In the genomic region with DNA sequence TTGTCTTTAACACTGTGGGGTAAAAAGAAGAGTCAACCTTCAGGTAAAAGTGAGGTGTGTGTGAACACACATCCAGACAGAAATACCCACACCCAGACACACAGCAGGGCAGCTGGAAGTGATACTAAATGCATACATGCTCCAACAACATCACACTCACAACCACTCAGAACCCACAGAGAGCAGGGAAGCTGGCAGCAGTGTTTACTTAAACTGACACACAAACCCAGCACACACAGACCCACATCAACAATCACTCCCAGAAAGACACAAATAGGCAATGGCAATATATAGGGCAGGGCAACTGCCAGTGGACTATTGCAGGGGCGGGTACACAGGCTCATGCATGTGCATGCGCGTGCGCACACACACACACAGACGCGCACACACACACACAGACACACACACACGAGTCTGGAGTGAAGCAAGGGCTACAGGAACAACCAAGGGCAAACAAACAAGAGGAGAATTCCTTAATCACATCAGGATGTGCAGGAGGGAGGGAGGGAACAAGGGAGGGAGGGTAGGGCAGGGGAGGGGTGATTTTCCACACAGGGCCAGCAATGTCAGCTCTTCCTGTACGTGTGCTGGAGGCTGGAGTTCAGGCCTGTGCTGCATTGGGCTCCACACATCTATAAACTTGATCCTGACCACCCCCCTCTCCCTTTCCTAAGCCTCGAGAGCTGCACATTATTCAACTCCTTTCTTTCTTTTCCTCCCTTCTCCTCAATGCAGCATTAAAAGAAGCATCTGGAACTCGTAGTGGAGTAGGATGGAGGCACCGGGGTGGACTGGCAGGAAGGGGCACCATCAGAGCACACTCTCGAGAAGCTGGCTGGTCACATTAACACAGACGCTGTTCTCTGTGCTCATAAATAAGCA, we compare ENCODE assay signal across 9 cellular contexts. TPM values are rescaled to one million over a fixed set of nuclear protein-coding genes. Genes with fewer than 3 reads are reported as not detected.
DNase-seq lines count a peak whose midpoint lies in the region; ATAC-seq and TF ChIP-seq lines count a peak whose summit lies in the region.
"Had no signal": no experiment of that assay in that cellular context is flagged by ENCODE, and none has a peak within 500 bp of the region (broad histone marks: within the 10 kb centered on the region; RNA-seq: fewer than 3 reads in every experiment).

No MANE protein-coding gene starts in this region.

- TF ChIP-seq CTCF in upper lobe of right lung (IDR thresholded peaks at IDR 0.05) = no peak

- H3K9me3 Mint-ChIP-seq in activated CD4-positive, alpha-beta memory T cell treated with anti-CD3 and anti-CD28 coated beads for 36 hours = no peaks in the 10 kb centered on the region
- no peaks in the 10 kb centered on the region for H3K9me3 Mint-ChIP-seq in activated CD4-positive, alpha-beta memory T cell treated with anti-CD3 and anti-CD28 coated beads, Interleukin-2, amount 10 ng/mL, durations not matched to agents 7 days and 5 days
- no peaks in the 10 kb centered on the region for H3K9me3 Mint-ChIP-seq in naive thymus-derived CD8-positive, alpha-beta T cell

- H3K36me3 ChIP-seq in upper lobe of right lung = peaks cover 16% of the 10 kb centered on the region

- H3K4me3 Mint-ChIP-seq in activated CD4-positive, alpha-beta memory T cell treated with anti-CD3 and anti-CD28 coated beads for 36 hours = no peak overlapping the region
- H3K4me3 Mint-ChIP-seq in activated CD4-positive, alpha-beta memory T cell treated with anti-CD3 and anti-CD28 coated beads, Interleukin-2, amount 10 ng/mL, durations not matched to agents 7 days and 5 days = no peak overlapping the region
- no peak overlapping the region for H3K4me3 Mint-ChIP-seq in naive thymus-derived CD8-positive, alpha-beta T cell

- no peaks in the 10 kb centered on the region for H3K9me3 ChIP-seq in upper lobe of right lung
- H3K9me3 ChIP-seq: Caco-2 had no signal

- intact Hi-C loops in activated CD4-positive, alpha-beta memory T cell treated with anti-CD3 and anti-CD28 coated beads for 36 hours (cut with micrococcal nuclease) = loop anchor here (5.0 kb wide), 2 partner anchors 33 to 137 kb away; no protein-coding TSS in a partner anchor
- intact Hi-C loops in upper lobe of right lung (cut with DNase I) = no loop called here

- H3K4me1 Mint-ChIP-seq in activated CD4-positive, alpha-beta memory T cell treated with anti-CD3 and anti-CD28 coated beads for 36 hours (ENCODE audit: low read depth) = peaks cover 69% of the 10 kb centered on the region
- peaks cover 89% of the 10 kb centered on the region for H3K4me1 Mint-ChIP-seq in activated CD4-positive, alpha-beta memory T cell treated with anti-CD3 and anti-CD28 coated beads, Interleukin-2, amount 10 ng/mL, durations not matched to agents 7 days and 5 days
- H3K4me1 Mint-ChIP-seq in naive thymus-derived CD8-positive, alpha-beta T cell = peaks cover 19 to 73% (median 32%) of the 10 kb centered on the region in 4 donors

- H3K27me3 Mint-ChIP-seq in activated CD4-positive, alpha-beta memory T cell treated with anti-CD3 and anti-CD28 coated beads for 36 hours = no peaks in the 10 kb centered on the region
- H3K27me3 Mint-ChIP-seq in activated CD4-positive, alpha-beta memory T cell treated with anti-CD3 and anti-CD28 coated beads, Interleukin-2, amount 10 ng/mL, durations not matched to agents 7 days and 5 days = no peaks in the 10 kb centered on the region
- H3K27me3 Mint-ChIP-seq in naive thymus-derived CD8-positive, alpha-beta T cell = no peaks in the 10 kb centered on the region

- peaks cover 44% of the 10 kb centered on the region for H3K36me3 Mint-ChIP-seq in activated CD4-positive, alpha-beta memory T cell treated with anti-CD3 and anti-CD28 coated beads for 36 hours
- H3K36me3 Mint-ChIP-seq in activated CD4-positive, alpha-beta memory T cell treated with anti-CD3 and anti-CD28 coated beads, Interleukin-2, amount 10 ng/mL, durations not matched to agents 7 days and 5 days (ENCODE audit: low read depth) = peaks cover 39% of the 10 kb centered on the region
- peaks cover 6 to 53% (median 37%) of the 10 kb centered on the region in 3 donors for H3K36me3 Mint-ChIP-seq in naive thymus-derived CD8-positive, alpha-beta T cell

- H3K4me1 ChIP-seq in upper lobe of right lung = peaks cover 66% of the 10 kb centered on the region

- DNase-seq in activated CD4-positive, alpha-beta memory T cell treated with anti-CD3 and anti-CD28 coated beads for 36 hours = no peak
- DNase-seq in activated CD4-positive, alpha-beta memory T cell treated with anti-CD3 and anti-CD28 coated beads, Interleukin-2, amount 10 ng/mL, durations not matched to agents 7 days and 5 days = no peak
- DNase-seq in dedifferentiated amniotic fluid mesenchymal stem cell (ENCODE audit: extremely low spot score) (peak; percentile 58), lung microvascular endothelial cell (ENCODE audit: low read depth in 2 of 2) (peak; percentile 92 to 99), upper lobe of right lung (no peak)
- DNase-seq in naive thymus-derived CD8-positive, alpha-beta T cell = no peak

- POLR2A ChIA-PET in activated CD4-positive, alpha-beta memory T cell treated with anti-CD3 and anti-CD28 coated beads for 36 hours (lab: Charles Lee) = interaction anchor here (6.2 kb wide), 1 partner anchor 15 kb away, joined by 82 read pairs; no protein-coding TSS in a partner anchor
- POLR2A ChIA-PET in activated CD4-positive, alpha-beta memory T cell treated with anti-CD3 and anti-CD28 coated beads, Interleukin-2, amount 10 ng/mL, durations not matched to agents 7 days and 5 days (lab: Charles Lee) = interaction anchor here (1.7 to 13.7 kb wide), 4 partner anchors 13 to 182 kb away, joined by 5 to 214 read pairs (median 24); a partner anchor contains a TSS
- POLR2A ChIA-PET in naive thymus-derived CD8-positive, alpha-beta T cell (lab: Charles Lee) = no interaction called here

- no peaks in the 10 kb centered on the region for H3K27me3 ChIP-seq in upper lobe of right lung

- no peak overlapping the region for H3K4me3 ChIP-seq in upper lobe of right lung

- peak overlapping the region; percentile 34 for H3K27ac Mint-ChIP-seq in activated CD4-positive, alpha-beta memory T cell treated with anti-CD3 and anti-CD28 coated beads for 36 hours
- H3K27ac Mint-ChIP-seq in activated CD4-positive, alpha-beta memory T cell treated with anti-CD3 and anti-CD28 coated beads, Interleukin-2, amount 10 ng/mL, durations not matched to agents 7 days and 5 days = no peak overlapping the region
- H3K27ac Mint-ChIP-seq in naive thymus-derived CD8-positive, alpha-beta T cell = peak overlapping the region in 3 of 10 donors; percentile 31 to 77 (median 49)

- peak overlapping the region; percentile 80 for H3K27ac ChIP-seq in upper lobe of right lung

- ATAC-seq in upper lobe of right lung = peak; percentile 3
- no peak for ATAC-seq in HG03521 (IDR thresholded peaks at IDR 0.05; ENCODE audit: unreplicated experiment)
- ATAC-seq in naive thymus-derived CD8-positive, alpha-beta T cell = no peak
- ATAC-seq in GM18517 (IDR thresholded peaks at IDR 0.05; ENCODE audit: unreplicated experiment) = no peak

- CTCF ChIA-PET in activated CD4-positive, alpha-beta memory T cell treated with anti-CD3 and anti-CD28 coated beads for 36 hours (lab: Charles Lee) = interaction anchor here (1.3 to 1.6 kb wide), 2 partner anchors 25 to 160 kb away, joined by 3 to 6 read pairs; no protein-coding TSS in a partner anchor
- CTCF ChIA-PET in activated CD4-positive, alpha-beta memory T cell treated with anti-CD3 and anti-CD28 coated beads, Interleukin-2, amount 10 ng/mL, durations not matched to agents 7 days and 5 days (lab: Charles Lee) = interaction anchor here (1.4 to 7.1 kb wide), 4 partner anchors 14 to 160 kb away, joined by 4 to 68 read pairs (median 24); a partner anchor contains a TSS

RNA-seq across cellular contexts. Expression of a gene that starts 30.1 kb away (rescaled TPM):
- total RNA-seq in activated CD4-positive, alpha-beta memory T cell treated with anti-CD3 and anti-CD28 coated beads for 36 hours = 10 to 100 TPM; 13.1 to 13.2 TPM
- 10 to 100 TPM; 38.3 to 39.8 TPM for total RNA-seq in activated CD4-positive, alpha-beta memory T cell treated with anti-CD3 and anti-CD28 coated beads, Interleukin-2, amount 10 ng/mL, durations not matched to agents 7 days and 5 days
- 32.0 and 50.4 TPM in 2 replicates for total RNA-seq in lung microvascular endothelial cell
- total RNA-seq in upper lobe of right lung = 20.8 TPM
- 1 to 10 TPM; 1.5 to 1.6 TPM for total RNA-seq in naive thymus-derived CD8-positive, alpha-beta T cell
- under 1 TPM in 2 of 3 donors, not detected in 1; 0.08 to 0.10 TPM for polyA plus RNA-seq in naive thymus-derived CD8-positive, alpha-beta T cell

RNA-seq across cellular contexts. Expression of a gene that starts 43.2 kb away (rescaled TPM):
- total RNA-seq in activated CD4-positive, alpha-beta memory T cell treated with anti-CD3 and anti-CD28 coated beads for 36 hours = 10 to 100 TPM; 31.7 to 34.8 TPM
- 10 to 100 TPM; 43.2 to 45.4 TPM for total RNA-seq in activated CD4-positive, alpha-beta memory T cell treated with anti-CD3 and anti-CD28 coated beads, Interleukin-2, amount 10 ng/mL, durations not matched to agents 7 days and 5 days
- total RNA-seq in lung microvascular endothelial cell = 48.2 and 49.5 TPM in 2 replicates
- 21.4 TPM for total RNA-seq in upper lobe of right lung
- 10 to 100 TPM; 30.8 to 32.6 TPM for total RNA-seq in naive thymus-derived CD8-positive, alpha-beta T cell
- 10 to 100 TPM; 43.9 to 49.1 (median 45.8) TPM for polyA plus RNA-seq in naive thymus-derived CD8-positive, alpha-beta T cell

RNA-seq across cellular contexts. Expression of a gene that starts 55.1 kb away (rescaled TPM):
- total RNA-seq in activated CD4-positive, alpha-beta memory T cell treated with anti-CD3 and anti-CD28 coated beads for 36 hours = 10 to 100 TPM; 29.4 to 31.1 TPM
- total RNA-seq in activated CD4-positive, alpha-beta memory T cell treated with anti-CD3 and anti-CD28 coated beads, Interleukin-2, amount 10 ng/mL, durations not matched to agents 7 days and 5 days = 10 to 100 TPM; 28.4 to 28.8 TPM
- total RNA-seq in lung microvascular endothelial cell (8.5 and 14.3 TPM in 2 replicates), upper lobe of right lung (47.8 TPM)
- 100 to 1,000 TPM; 124 TPM for total RNA-seq in naive thymus-derived CD8-positive, alpha-beta T cell
- polyA plus RNA-seq in naive thymus-derived CD8-positive, alpha-beta T cell = 10 to 100 TPM; 26.6 to 47.0 (median 35.5) TPM

RNA-seq across cellular contexts. Expression of a gene that starts 59.9 kb away (rescaled TPM):
- total RNA-seq in activated CD4-positive, alpha-beta memory T cell treated with anti-CD3 and anti-CD28 coated beads for 36 hours = under 1 TPM; 0.17 to 0.21 TPM
- under 1 TPM; 0.33 to 0.35 TPM for total RNA-seq in activated CD4-positive, alpha-beta memory T cell treated with anti-CD3 and anti-CD28 coated beads, Interleukin-2, amount 10 ng/mL, durations not matched to agents 7 days and 5 days
- total RNA-seq in lung microvascular endothelial cell (0.22 and 0.40 TPM in 2 replicates), upper lobe of right lung (4.3 TPM)
- under 1 TPM; 0.41 to 0.57 TPM for total RNA-seq in naive thymus-derived CD8-positive, alpha-beta T cell
- polyA plus RNA-seq in naive thymus-derived CD8-positive, alpha-beta T cell = under 1 TPM; 0.25 to 0.44 (median 0.35) TPM

Comparison
In these comparisons a context has a peak if more than half of its experiments do, and no peak if none do; other contexts are left out.
1. DNase-seq: peak in dedifferentiated amniotic fluid mesenchymal stem cell (single experiment) and lung microvascular endothelial cell (2 of 2); none in activated CD4-positive, alpha-beta memory T cell treated with anti-CD3 and anti-CD28 coated beads for 36 hours (single experiment), activated CD4-positive, alpha-beta memory T cell treated with anti-CD3 and anti-CD28 coated beads, Interleukin-2, amount 10 ng/mL, durations not matched to agents 7 days and 5 days (single experiment), upper lobe of right lung (single experiment) and naive thymus-derived CD8-positive, alpha-beta T cell (0 of 10).